ENCODE assay signal across 1 cellular context in genomic region chr7:131557521-131558385, GRCh38.
TF ChIP-seq lines count a peak whose summit lies in the region.

No MANE protein-coding gene starts in this region.

TF ChIP-seq in H1, 55 proteins besides CTCF, POLR2A, EP300 and RAD21 (continued from another document):
- TF ChIP-seq, protein P1, sequence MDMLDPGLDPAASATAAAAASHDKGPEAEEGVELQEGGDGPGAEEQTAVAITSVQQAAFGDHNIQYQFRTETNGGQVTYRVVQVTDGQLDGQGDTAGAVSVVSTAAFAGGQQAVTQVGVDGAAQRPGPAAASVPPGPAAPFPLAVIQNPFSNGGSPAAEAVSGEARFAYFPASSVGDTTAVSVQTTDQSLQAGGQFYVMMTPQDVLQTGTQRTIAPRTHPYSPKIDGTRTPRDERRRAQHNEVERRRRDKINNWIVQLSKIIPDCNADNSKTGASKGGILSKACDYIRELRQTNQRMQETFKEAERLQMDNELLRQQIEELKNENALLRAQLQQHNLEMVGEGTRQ (IDR thresholded peaks at IDR 0.05; ENCODE audit: low read length): peak; percentile 86
- TF ChIP-seq SIN3A (conservative IDR thresholded peaks at IDR 0.05 in 1 of 2, IDR thresholded peaks at IDR 0.05 in 1 of 2; ENCODE audit: low read depth in 1 of 2, low read length in 2 of 2): peak; percentile 65 to 86; a peak in 2 of 4 replicates
- TF ChIP-seq KDM5A (IDR thresholded peaks at IDR 0.05; ENCODE audit: low read length): no peak
- 0 out of 2 replicates have a peak, but pooled peaks have one; percentile 9 for TF ChIP-seq POU5F1 (IDR thresholded peaks at IDR 0.05; ENCODE audit: low read depth, low read length)
- TF ChIP-seq ATF3 (IDR thresholded peaks at IDR 0.05; ENCODE audit: insufficient read depth, low read depth, low read length): peak; percentile 55; the same call in 1 of the 2 replicates
- TF ChIP-seq, protein P2, sequence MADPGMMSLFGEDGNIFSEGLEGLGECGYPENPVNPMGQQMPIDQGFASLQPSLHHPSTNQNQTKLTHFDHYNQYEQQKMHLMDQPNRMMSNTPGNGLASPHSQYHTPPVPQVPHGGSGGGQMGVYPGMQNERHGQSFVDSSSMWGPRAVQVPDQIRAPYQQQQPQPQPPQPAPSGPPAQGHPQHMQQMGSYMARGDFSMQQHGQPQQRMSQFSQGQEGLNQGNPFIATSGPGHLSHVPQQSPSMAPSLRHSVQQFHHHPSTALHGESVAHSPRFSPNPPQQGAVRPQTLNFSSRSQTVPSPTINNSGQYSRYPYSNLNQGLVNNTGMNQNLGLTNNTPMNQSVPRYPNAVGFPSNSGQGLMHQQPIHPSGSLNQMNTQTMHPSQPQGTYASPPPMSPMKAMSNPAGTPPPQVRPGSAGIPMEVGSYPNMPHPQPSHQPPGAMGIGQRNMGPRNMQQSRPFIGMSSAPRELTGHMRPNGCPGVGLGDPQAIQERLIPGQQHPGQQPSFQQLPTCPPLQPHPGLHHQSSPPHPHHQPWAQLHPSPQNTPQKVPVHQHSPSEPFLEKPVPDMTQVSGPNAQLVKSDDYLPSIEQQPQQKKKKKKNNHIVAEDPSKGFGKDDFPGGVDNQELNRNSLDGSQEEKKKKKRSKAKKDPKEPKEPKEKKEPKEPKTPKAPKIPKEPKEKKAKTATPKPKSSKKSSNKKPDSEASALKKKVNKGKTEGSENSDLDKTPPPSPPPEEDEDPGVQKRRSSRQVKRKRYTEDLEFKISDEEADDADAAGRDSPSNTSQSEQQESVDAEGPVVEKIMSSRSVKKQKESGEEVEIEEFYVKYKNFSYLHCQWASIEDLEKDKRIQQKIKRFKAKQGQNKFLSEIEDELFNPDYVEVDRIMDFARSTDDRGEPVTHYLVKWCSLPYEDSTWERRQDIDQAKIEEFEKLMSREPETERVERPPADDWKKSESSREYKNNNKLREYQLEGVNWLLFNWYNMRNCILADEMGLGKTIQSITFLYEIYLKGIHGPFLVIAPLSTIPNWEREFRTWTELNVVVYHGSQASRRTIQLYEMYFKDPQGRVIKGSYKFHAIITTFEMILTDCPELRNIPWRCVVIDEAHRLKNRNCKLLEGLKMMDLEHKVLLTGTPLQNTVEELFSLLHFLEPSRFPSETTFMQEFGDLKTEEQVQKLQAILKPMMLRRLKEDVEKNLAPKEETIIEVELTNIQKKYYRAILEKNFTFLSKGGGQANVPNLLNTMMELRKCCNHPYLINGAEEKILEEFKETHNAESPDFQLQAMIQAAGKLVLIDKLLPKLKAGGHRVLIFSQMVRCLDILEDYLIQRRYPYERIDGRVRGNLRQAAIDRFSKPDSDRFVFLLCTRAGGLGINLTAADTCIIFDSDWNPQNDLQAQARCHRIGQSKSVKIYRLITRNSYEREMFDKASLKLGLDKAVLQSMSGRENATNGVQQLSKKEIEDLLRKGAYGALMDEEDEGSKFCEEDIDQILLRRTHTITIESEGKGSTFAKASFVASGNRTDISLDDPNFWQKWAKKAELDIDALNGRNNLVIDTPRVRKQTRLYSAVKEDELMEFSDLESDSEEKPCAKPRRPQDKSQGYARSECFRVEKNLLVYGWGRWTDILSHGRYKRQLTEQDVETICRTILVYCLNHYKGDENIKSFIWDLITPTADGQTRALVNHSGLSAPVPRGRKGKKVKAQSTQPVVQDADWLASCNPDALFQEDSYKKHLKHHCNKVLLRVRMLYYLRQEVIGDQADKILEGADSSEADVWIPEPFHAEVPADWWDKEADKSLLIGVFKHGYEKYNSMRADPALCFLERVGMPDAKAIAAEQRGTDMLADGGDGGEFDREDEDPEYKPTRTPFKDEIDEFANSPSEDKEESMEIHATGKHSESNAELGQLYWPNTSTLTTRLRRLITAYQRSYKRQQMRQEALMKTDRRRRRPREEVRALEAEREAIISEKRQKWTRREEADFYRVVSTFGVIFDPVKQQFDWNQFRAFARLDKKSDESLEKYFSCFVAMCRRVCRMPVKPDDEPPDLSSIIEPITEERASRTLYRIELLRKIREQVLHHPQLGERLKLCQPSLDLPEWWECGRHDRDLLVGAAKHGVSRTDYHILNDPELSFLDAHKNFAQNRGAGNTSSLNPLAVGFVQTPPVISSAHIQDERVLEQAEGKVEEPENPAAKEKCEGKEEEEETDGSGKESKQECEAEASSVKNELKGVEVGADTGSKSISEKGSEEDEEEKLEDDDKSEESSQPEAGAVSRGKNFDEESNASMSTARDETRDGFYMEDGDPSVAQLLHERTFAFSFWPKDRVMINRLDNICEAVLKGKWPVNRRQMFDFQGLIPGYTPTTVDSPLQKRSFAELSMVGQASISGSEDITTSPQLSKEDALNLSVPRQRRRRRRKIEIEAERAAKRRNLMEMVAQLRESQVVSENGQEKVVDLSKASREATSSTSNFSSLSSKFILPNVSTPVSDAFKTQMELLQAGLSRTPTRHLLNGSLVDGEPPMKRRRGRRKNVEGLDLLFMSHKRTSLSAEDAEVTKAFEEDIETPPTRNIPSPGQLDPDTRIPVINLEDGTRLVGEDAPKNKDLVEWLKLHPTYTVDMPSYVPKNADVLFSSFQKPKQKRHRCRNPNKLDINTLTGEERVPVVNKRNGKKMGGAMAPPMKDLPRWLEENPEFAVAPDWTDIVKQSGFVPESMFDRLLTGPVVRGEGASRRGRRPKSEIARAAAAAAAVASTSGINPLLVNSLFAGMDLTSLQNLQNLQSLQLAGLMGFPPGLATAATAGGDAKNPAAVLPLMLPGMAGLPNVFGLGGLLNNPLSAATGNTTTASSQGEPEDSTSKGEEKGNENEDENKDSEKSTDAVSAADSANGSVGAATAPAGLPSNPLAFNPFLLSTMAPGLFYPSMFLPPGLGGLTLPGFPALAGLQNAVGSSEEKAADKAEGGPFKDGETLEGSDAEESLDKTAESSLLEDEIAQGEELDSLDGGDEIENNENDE (IDR thresholded peaks at IDR 0.05; ENCODE audit: insufficient replicate concordance, low read length): no peak
- TF ChIP-seq CHD1 (IDR thresholded peaks at IDR 0.05; ENCODE audit: low read depth, low read length): no peak
- peak; percentile 60; the same call in 1 of the 2 replicates for TF ChIP-seq TAF1 (IDR thresholded peaks at IDR 0.05; ENCODE audit: low read depth, low read length)
- TF ChIP-seq KDM1A (IDR thresholded peaks at IDR 0.05; ENCODE audit: borderline replicate concordance, low read length): peak; percentile 42; the same call in 1 of the 2 replicates
- TF ChIP-seq POLR2AphosphoS5 (IDR thresholded peaks at IDR 0.05; ENCODE audit: low read depth, low read length): peak; percentile 52
- TF ChIP-seq HDAC2 (IDR thresholded peaks at IDR 0.05; ENCODE audit: borderline replicate concordance in 1 of 2, low read depth in 2 of 2, low read length in 2 of 2): peak; percentile 30 to 66; a peak in 2 of 4 replicates
- 0 out of 2 replicates have a peak, but pooled peaks have one; percentile 40 for TF ChIP-seq TCF12 (IDR thresholded peaks at IDR 0.05; ENCODE audit: low read depth, low read length)
- TF ChIP-seq NRF1 (IDR thresholded peaks at IDR 0.05; ENCODE audit: low read depth, low read length): no peak
- TF ChIP-seq, protein P3, sequence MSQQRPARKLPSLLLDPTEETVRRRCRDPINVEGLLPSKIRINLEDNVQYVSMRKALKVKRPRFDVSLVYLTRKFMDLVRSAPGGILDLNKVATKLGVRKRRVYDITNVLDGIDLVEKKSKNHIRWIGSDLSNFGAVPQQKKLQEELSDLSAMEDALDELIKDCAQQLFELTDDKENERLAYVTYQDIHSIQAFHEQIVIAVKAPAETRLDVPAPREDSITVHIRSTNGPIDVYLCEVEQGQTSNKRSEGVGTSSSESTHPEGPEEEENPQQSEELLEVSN (IDR thresholded peaks at IDR 0.05): peak; percentile 42; the same call in 1 of the 2 replicates
- TF ChIP-seq TAF7 (optimal IDR thresholded peaks at IDR 0.05; ENCODE audit: borderline replicate concordance, low read depth, low read length): peak; percentile 47
- 0 out of 2 replicates have a peak, but pooled peaks have one; percentile 18 for TF ChIP-seq CREB1 (IDR thresholded peaks at IDR 0.05)
- peak; percentile 65 for TF ChIP-seq CHD2 (IDR thresholded peaks at IDR 0.05; ENCODE audit: low read length)
- peak; percentile 33 for TF ChIP-seq KDM4A (IDR thresholded peaks at IDR 0.05; ENCODE audit: low read depth, low read length, severe bottlenecking)
- TF ChIP-seq NANOG (IDR thresholded peaks at IDR 0.05; ENCODE audit: insufficient read depth, low read depth, low read length, poor library complexity, severe bottlenecking): peak; percentile 47
